In the genomic region with DNA sequence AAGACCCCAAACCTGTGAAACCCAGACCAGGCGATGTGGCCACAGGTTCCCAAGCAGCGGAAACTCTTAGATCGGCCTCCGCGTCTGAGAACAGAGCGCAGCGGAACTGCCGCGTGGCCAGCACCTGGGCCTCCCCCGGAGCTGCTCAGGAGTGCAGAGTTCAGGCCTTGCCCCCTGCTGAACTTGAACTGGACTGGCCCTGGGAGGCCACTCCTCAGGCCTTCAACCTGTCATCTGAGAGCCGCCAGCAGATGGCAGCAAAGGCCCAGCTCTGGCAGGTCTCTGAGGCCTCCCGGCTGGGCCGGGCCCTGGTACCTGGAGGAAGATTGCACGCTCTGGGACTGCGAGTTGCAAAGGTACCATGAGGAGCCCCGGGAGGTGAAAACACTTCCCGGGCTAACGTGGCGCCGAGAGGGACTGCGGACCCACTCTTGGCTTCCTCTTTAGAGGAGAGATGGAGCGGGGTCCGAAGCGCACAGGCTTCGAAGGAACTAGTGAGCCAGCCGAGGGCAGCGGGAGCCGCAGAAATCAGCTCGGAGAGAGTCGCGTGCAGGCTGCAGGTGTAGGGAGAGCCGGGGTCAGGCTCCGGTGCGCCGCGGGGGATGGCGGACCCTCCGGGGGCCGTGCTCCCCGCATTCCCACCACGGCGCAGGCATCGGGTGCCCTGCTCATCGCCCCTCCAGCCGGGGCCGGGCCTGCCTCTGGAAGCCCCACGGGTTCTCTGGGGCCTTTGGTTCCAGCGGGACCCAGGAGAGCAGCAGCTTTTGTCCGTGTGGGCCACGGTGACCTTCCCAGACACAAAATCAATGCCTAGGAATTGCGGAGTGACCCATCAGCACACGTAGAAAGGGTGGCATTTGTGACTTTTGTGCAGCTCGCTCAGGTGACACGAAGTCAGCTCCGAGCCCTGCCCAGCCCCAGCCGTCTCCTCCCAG, we compare ENCODE assay signal across 8 cellular contexts.
DNase-seq lines count a peak whose midpoint lies in the region; ATAC-seq and TF ChIP-seq lines count a peak whose summit lies in the region.

No MANE protein-coding gene starts in this region.

- no peak overlapping the region for H3K27ac ChIP-seq in PC-9

- H3K79me2 ChIP-seq in PC-9 (ENCODE audit: low read depth): no peaks in the 10 kb centered on the region

- H3K4me3 ChIP-seq in PC-9 (no peak overlapping the region), fibroblast of the aortic adventitia (ENCODE audit: low read depth, low read length) (peak overlapping the region; percentile 41)

- TF ChIP-seq CTCF in PC-9 (conservative IDR thresholded peaks at IDR 0.05) (peak; percentile 97), fibroblast of the aortic adventitia (IDR thresholded peaks at IDR 0.05; ENCODE audit: insufficient read depth, low read length) (peak; percentile 94), nephron progenitor cell (IDR thresholded peaks at IDR 0.05) (peak; percentile 93)

- H3K4me2 ChIP-seq in PC-9: no peak overlapping the region

- peak; percentile 89 for DNase-seq in DMS53 (lab: John Stamatoyannopoulos, UW)
- DNase-seq in HT-29 (ENCODE audit: low spot score): peak; percentile 89
- DNase-seq in PC-9: peak; percentile 59 to 84
- peak; percentile 69 for DNase-seq in fibroblast of the aortic adventitia (ENCODE audit: low read depth)
- peak; percentile 98 for DNase-seq in nephron progenitor cell
- DNase-seq in stimulated activated naive CD8-positive, alpha-beta T cell treated with anti-CD3 and anti-CD28 coated beads, Interleukin-15, Interleukin-2, amounts not matched to agents 100 U/mL and 50 U/mL, for 24 hours: peak; percentile 94

- H3K27ac Mint-ChIP-seq in activated T-helper 17 cell treated with anti-CD3 and anti-CD28 coated beads, Interleukin-2, amount 50 U/mL, for 72 hours: no peak overlapping the region
- H3K27ac Mint-ChIP-seq in nephron progenitor cell: no peak overlapping the region

- H3K4me1 Mint-ChIP-seq in activated T-helper 17 cell treated with anti-CD3 and anti-CD28 coated beads, Interleukin-2, amount 50 U/mL, for 72 hours: no peaks in the 10 kb centered on the region
- peaks cover 10% of the 10 kb centered on the region for H3K4me1 Mint-ChIP-seq in nephron progenitor cell

- peak overlapping the region; percentile 77 for H3K4me3 Mint-ChIP-seq in activated T-helper 17 cell treated with anti-CD3 and anti-CD28 coated beads, Interleukin-2, amount 50 U/mL, for 72 hours
- peak overlapping the region; percentile 70 for H3K4me3 Mint-ChIP-seq in nephron progenitor cell

- intact Hi-C loops in PC-9 (cut with micrococcal nuclease; ENCODE audit: unreplicated experiment): loop anchor here (1.0 kb wide), 1 partner anchor 854 kb away; no protein-coding TSS in a partner anchor

- no peaks in the 10 kb centered on the region for H3K4me1 ChIP-seq in PC-9 (replicated peaks; ENCODE audit: insufficient read depth)

- no peaks in the 10 kb centered on the region for H3K36me3 ChIP-seq in PC-9 (ENCODE audit: low read depth)

- BruUV-seq in PC-9 (replicated peaks; lab: Mats Ljungman, UMichigan): no TSS peak

- peak; percentile 99 for ATAC-seq in GM21390 (IDR thresholded peaks at IDR 0.05; ENCODE audit: unreplicated experiment)
- ATAC-seq in activated T-helper 17 cell treated with anti-CD3 and anti-CD28 coated beads, Interleukin-2, amount 50 U/mL, for 72 hours (replicated peaks): peak; percentile 96
- peak; percentile 94 for ATAC-seq in stimulated activated naive CD8-positive, alpha-beta T cell treated with anti-CD3 and anti-CD28 coated beads, Interleukin-15, Interleukin-2, amounts not matched to agents 100 U/mL and 50 U/mL, for 24 hours

- POLR2A ChIA-PET in PC-9 (lab: Charles Lee; ENCODE audit: unreplicated experiment): no interaction called here

- peaks cover 2% of the 10 kb centered on the region; the same call in 1 of the 2 replicates for H4K20me1 ChIP-seq in PC-9 (ENCODE audit: insufficient read depth)

- CTCF ChIA-PET in PC-9 (lab: Charles Lee): no interaction called here

- peaks cover 91% of the 10 kb centered on the region for H3K27me3 ChIP-seq in PC-9 (ENCODE audit: insufficient read depth, low read depth)

- H3F3A ChIP-seq in PC-9 (ENCODE audit: insufficient read depth, low read depth): no peaks in the 10 kb centered on the region

- H3K27me3 Mint-ChIP-seq in activated T-helper 17 cell treated with anti-CD3 and anti-CD28 coated beads, Interleukin-2, amount 50 U/mL, for 72 hours: peaks cover 22% of the 10 kb centered on the region
- H3K27me3 Mint-ChIP-seq in nephron progenitor cell (ENCODE audit: low read depth, poor library complexity): peaks cover 23% of the 10 kb centered on the region

- no peaks in the 10 kb centered on the region for H3K36me3 Mint-ChIP-seq in activated T-helper 17 cell treated with anti-CD3 and anti-CD28 coated beads, Interleukin-2, amount 50 U/mL, for 72 hours (ENCODE audit: low read depth)
- H3K36me3 Mint-ChIP-seq in nephron progenitor cell (ENCODE audit: low read depth): no peaks in the 10 kb centered on the region

- H2AFZ ChIP-seq in PC-9: no peak overlapping the region

- H3K9me3 Mint-ChIP-seq in activated T-helper 17 cell treated with anti-CD3 and anti-CD28 coated beads, Interleukin-2, amount 50 U/mL, for 72 hours: no peaks in the 10 kb centered on the region
- peaks cover 24% of the 10 kb centered on the region for H3K9me3 Mint-ChIP-seq in nephron progenitor cell

- H3K9me3 ChIP-seq in PC-9 (ENCODE audit: insufficient read depth, low read depth): no peaks in the 10 kb centered on the region; the same call in 1 of the 2 replicates

- no peaks in the 10 kb centered on the region for H3K9me2 ChIP-seq in PC-9 (ENCODE audit: insufficient read depth)
